ENCODE assay signal across 16 cellular contexts in the genomic region with DNA sequence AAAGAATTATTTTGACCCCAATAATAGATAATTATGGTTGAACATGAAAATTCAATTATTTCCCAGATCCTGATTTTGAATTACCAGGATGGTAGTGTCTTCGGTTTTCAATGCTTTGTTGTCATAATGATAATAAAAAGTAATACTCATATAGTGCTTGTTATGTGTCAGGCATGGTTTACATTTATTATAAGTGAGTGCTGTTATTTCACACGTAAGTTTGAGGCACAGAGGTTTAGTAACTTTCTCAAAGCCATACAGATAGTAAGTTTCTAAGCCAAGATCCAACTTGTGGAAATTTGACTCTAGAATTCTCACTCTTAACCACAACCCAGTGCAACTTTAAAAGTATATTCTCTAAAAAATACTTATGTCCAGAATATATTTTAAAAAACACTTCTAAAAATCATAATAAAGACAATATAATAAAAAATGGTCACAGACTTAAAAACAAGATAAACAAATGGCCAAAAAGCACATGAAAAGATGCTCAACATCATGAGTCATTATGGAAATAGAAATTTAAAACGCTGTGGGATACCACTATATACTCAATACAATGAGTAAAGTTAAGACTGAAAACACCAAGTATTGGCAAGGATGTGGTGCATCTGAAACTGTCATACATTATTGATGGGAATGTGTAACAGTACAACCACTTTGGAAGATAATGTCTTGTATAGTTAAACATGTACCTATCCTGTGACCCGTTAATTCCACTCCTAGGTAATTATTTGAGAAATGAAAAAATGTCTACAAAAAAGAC. TPM values are rescaled to one million over a fixed set of nuclear protein-coding genes. Genes with fewer than 3 reads are reported as not detected.
DNase-seq lines count a peak whose midpoint lies in the region; ATAC-seq, FAIRE-seq and TF ChIP-seq lines count a peak whose summit lies in the region.
"Had no signal": no experiment of that assay in that cellular context is flagged by ENCODE, and none has a peak within 500 bp of the region (broad histone marks: within the 10 kb centered on the region; RNA-seq: fewer than 3 reads in every experiment).

No MANE protein-coding gene starts in this region.

- no peaks in the 10 kb centered on the region for H3K9me3 ChIP-seq in kidney (ENCODE audit: control insufficient read depth in 1 of 2, low read length in 2 of 2)
- H3K9me3 ChIP-seq: body of pancreas had no signal

- H3K9ac ChIP-seq in kidney (ENCODE audit: low read length in 2 of 2): no peak overlapping the region
- H3K9ac ChIP-seq: BLaER1 treated with 17β-estradiol and CSF1 and Interleukin-3, amounts not matched to agents 10 nM and 100 nM had no signal

- TF ChIP-seq CTCF in kidney (IDR thresholded peaks at IDR 0.05; ENCODE audit: borderline replicate concordance, extremely low read depth, insufficient read depth) (no peak), dorsolateral prefrontal cortex (IDR thresholded peaks at IDR 0.05 in 54 of 56, conservative IDR thresholded peaks at IDR 0.05 in 2 of 56; ENCODE audit: low read depth in 1 of 56, partially characterized antibody in 56 of 56) (no peak), coronary artery (IDR thresholded peaks at IDR 0.05) (no peak)

- no peaks in the 10 kb centered on the region for H3K36me3 ChIP-seq in kidney (ENCODE audit: control insufficient read depth in 1 of 2, insufficient read depth in 2 of 2, low read length in 2 of 2)

- intact Hi-C loops in kidney (cut with DNase I): no loop called here
- intact Hi-C loops in dorsolateral prefrontal cortex (cut with DNase I): no loop called here

- FAIRE-seq in kidney (lab: Jason Lieb, UNC): peak; percentile 21
- FAIRE-seq: GM12892 had no signal

- DNase-seq in kidney (no peak), NCI-H146 treated with DMSO at 0.1 percent for 48 hours (lab: John Stamatoyannopoulos, UW; ENCODE audit: unreplicated experiment) (no peak), dorsolateral prefrontal cortex (no peak), coronary artery (ENCODE audit: low spot score) (no peak)
- DNase-seq: activated T-cell treated with anti-CD3 and anti-CD28 coated beads, Interleukin-2, amount 50 U/mL, for 1 hour; body of pancreas; DMS79; effector CD8-positive, alpha-beta T cell; NCI-H2171 treated with DMSO at 0.1 percent for 48 hours; PC-9 had no signal

- no peaks in the 10 kb centered on the region for H3K4me1 ChIP-seq in kidney (ENCODE audit: control insufficient read depth in 1 of 2, insufficient read depth in 1 of 2, low read depth in 1 of 2, low read length in 2 of 2)
- H3K4me1 ChIP-seq: body of pancreas had no signal

- H3K4me3 ChIP-seq in kidney (ENCODE audit: low read length in 2 of 2) (no peak overlapping the region), dorsolateral prefrontal cortex (no peak overlapping the region), coronary artery (no peak overlapping the region)
- H3K4me3 ChIP-seq: BLaER1 treated with 17β-estradiol and CSF1 and Interleukin-3, amounts not matched to agents 10 nM and 100 nM; body of pancreas; PC-9 had no signal

- H3K27ac ChIP-seq in kidney (ENCODE audit: low read depth in 2 of 2, low read length in 2 of 2) (no peak overlapping the region), dorsolateral prefrontal cortex (no peak overlapping the region), coronary artery (no peak overlapping the region)
- H3K27ac ChIP-seq: BLaER1 treated with 17β-estradiol and CSF1 and Interleukin-3, amounts not matched to agents 10 nM and 100 nM; body of pancreas; PC-9 had no signal

- ATAC-seq in GM18508 (IDR thresholded peaks at IDR 0.05; ENCODE audit: insufficient read depth, unreplicated experiment): peak; percentile 51
- ATAC-seq in GM21717 (IDR thresholded peaks at IDR 0.05; ENCODE audit: unreplicated experiment): peak; percentile 61
- ATAC-seq in HG03469 (IDR thresholded peaks at IDR 0.05; ENCODE audit: unreplicated experiment): peak; percentile 62
- no peak for ATAC-seq in GM21447 (IDR thresholded peaks at IDR 0.05; ENCODE audit: unreplicated experiment)
- ATAC-seq: body of pancreas had no signal

- no peaks in the 10 kb centered on the region for H3K27me3 ChIP-seq in dorsolateral prefrontal cortex
- H3K27me3 ChIP-seq: BLaER1 treated with 17β-estradiol and CSF1 and Interleukin-3, amounts not matched to agents 10 nM and 100 nM; body of pancreas had no signal

RNA-seq across cellular contexts. Expression of a gene that starts 45.2 kb away (rescaled TPM):
- total RNA-seq in kidney (36.2 TPM), dorsolateral prefrontal cortex (10 to 100 TPM; 32.0 to 67.9 (median 45.7) TPM)
- polyA plus RNA-seq in kidney (ENCODE audit: insufficient read depth, low read depth, low replicate concordance): 4.6 TPM
